ENCODE assay signal across 2 cellular contexts in genomic region chr17:65156185-65156834, GRCh38.
TF ChIP-seq lines count a peak whose summit lies in the region.

No MANE protein-coding gene starts in this region.

TF ChIP-seq in IMR-90, 13 proteins besides CTCF, POLR2A, EP300 and RAD21:
- TF ChIP-seq USF2 (IDR thresholded peaks at IDR 0.05; ENCODE audit: low read depth, low read length), result no peak
- no peak for TF ChIP-seq MXI1 (IDR thresholded peaks at IDR 0.05; ENCODE audit: borderline replicate concordance, low read depth, low read length)
- no peak for TF ChIP-seq RCOR1 (IDR thresholded peaks at IDR 0.05; ENCODE audit: insufficient replicate concordance, low read length)
- TF ChIP-seq RFX5 (IDR thresholded peaks at IDR 0.05; ENCODE audit: low read depth, low read length), result no peak
- no peak for TF ChIP-seq FOS (IDR thresholded peaks at IDR 0.05; ENCODE audit: low read depth, low read length)
- no peak for TF ChIP-seq NFE2L2 (IDR thresholded peaks at IDR 0.05; ENCODE audit: low read depth, low read length)
- TF ChIP-seq SMC3 (IDR thresholded peaks at IDR 0.05; ENCODE audit: low read depth, low read length), result no peak

TF ChIP-seq in H1, 55 proteins besides CTCF, POLR2A, EP300 and RAD21:
- TF ChIP-seq JUND (IDR thresholded peaks at IDR 0.05; ENCODE audit: low read length) (no peak), CBX5 (IDR thresholded peaks at IDR 0.05; ENCODE audit: low read depth, low read length) (no peak), GTF2F1 (IDR thresholded peaks at IDR 0.05; ENCODE audit: borderline replicate concordance, low read depth, low read length) (no peak), RNF2 (IDR thresholded peaks at IDR 0.05; ENCODE audit: borderline replicate concordance, low read depth, low read length, missing control alignments, poor library complexity, severe bottlenecking) (no peak), BACH1 (IDR thresholded peaks at IDR 0.05; ENCODE audit: low read length) (no peak), MAX (IDR thresholded peaks at IDR 0.05) (no peak), FOSL1 (IDR thresholded peaks at IDR 0.05; ENCODE audit: insufficient read depth, low read depth, low read length) (no peak), POLR2AphosphoS5 (IDR thresholded peaks at IDR 0.05; ENCODE audit: low read depth, low read length) (no peak), CTBP2 (IDR thresholded peaks at IDR 0.05; ENCODE audit: borderline replicate concordance, insufficient read depth, insufficient read length, low read length) (no peak), USF2 (IDR thresholded peaks at IDR 0.05; ENCODE audit: low read length) (no peak), HDAC2 (IDR thresholded peaks at IDR 0.05; ENCODE audit: borderline replicate concordance in 1 of 2, low read depth in 2 of 2, low read length in 2 of 2) (no peak), EGR1 (IDR thresholded peaks at IDR 0.05; ENCODE audit: borderline replicate concordance, low read depth, low read length) (no peak), ATF3 (IDR thresholded peaks at IDR 0.05; ENCODE audit: insufficient read depth, low read depth, low read length) (no peak), NRF1 (IDR thresholded peaks at IDR 0.05; ENCODE audit: low read depth, low read length) (no peak), EZH2 (IDR thresholded peaks at IDR 0.05; ENCODE audit: low read depth, low read length, severe bottlenecking) (no peak)
